In the genomic region with DNA sequence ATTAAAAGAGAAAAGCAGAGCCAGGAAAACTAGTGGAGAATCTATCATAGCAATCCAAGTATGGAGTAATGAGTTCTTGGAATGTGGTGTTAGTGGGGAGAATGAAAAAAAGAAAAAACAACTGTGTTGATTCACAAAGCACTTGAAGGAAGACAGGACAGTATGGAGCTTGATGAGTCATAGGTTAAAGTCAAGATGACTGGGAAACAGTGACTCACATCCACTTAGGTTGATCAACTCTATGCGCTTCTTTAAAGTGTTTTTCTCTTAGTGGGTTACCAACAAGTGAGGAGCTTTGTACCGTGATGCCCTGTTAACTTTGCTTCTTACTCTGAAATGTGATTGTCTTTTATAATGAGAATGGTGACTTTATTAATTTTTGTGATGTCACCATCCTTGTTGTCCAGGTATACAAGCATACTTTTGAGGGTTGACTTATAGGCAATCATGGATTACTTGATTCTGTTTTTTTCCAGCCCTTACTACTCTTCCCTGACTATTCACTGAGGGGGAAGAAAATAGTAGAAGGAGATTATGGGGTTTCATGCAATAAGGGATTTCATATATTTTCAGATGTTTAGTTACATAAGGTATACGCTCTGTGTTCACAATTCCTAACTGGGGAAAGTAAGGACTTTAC, we compare ENCODE assay signal across 8 cellular contexts. TPM values are rescaled to one million over a fixed set of nuclear protein-coding genes. Genes with fewer than 3 reads are reported as not detected.
DNase-seq lines count a peak whose midpoint lies in the region; ATAC-seq and TF ChIP-seq lines count a peak whose summit lies in the region.

No MANE protein-coding gene starts in this region.

- H3K4me3 ChIP-seq in cardiac fibroblast (replicated peaks in 1 of 2; ENCODE audit: low read depth in 2 of 2, low read length in 2 of 2): no peak overlapping the region

- peak; percentile 80 for DNase-seq in AG09319 (ENCODE audit: extremely low read depth, low read depth)
- peak; percentile 87 for DNase-seq in MV-4-11 (lab: John Stamatoyannopoulos, UW)
- peak; percentile 94 to 98 for DNase-seq in cardiac fibroblast (ENCODE audit: low read depth in 2 of 2)
- no peak for DNase-seq in sciatic nerve (ENCODE audit: low spot score)
- no peak for DNase-seq in DMS153 (lab: John Stamatoyannopoulos, UW)
- no peak for DNase-seq in T-helper 9 cell

- intact Hi-C loops in sciatic nerve (cut with DNase I): no loop called here

- TF ChIP-seq CTCF in AG09319 (IDR thresholded peaks at IDR 0.05; ENCODE audit: low read depth, low read length) (no peak), cardiac fibroblast (IDR thresholded peaks at IDR 0.05; ENCODE audit: low read depth, low read length) (no peak)

- ATAC-seq in GM19395 (IDR thresholded peaks at IDR 0.05; ENCODE audit: unreplicated experiment): peak; percentile 62
- ATAC-seq in sciatic nerve: peak; percentile 49
- no peak for ATAC-seq in HG03521 (IDR thresholded peaks at IDR 0.05; ENCODE audit: unreplicated experiment)

RNA-seq across cellular contexts. Expression of a gene that starts 32.1 kb away (rescaled TPM):
- 60.7 TPM for total RNA-seq in sciatic nerve

Comparison
In these comparisons a context has a peak if more than half of its experiments do, and no peak if none do; other contexts are left out.
1. DNase-seq: peak in AG09319 (single experiment), MV-4-11 (single experiment) and cardiac fibroblast (2 of 2); none in sciatic nerve (single experiment), DMS153 (single experiment) and T-helper 9 cell (single experiment).